ENCODE assay signal across 8 cellular contexts in the genomic region with DNA sequence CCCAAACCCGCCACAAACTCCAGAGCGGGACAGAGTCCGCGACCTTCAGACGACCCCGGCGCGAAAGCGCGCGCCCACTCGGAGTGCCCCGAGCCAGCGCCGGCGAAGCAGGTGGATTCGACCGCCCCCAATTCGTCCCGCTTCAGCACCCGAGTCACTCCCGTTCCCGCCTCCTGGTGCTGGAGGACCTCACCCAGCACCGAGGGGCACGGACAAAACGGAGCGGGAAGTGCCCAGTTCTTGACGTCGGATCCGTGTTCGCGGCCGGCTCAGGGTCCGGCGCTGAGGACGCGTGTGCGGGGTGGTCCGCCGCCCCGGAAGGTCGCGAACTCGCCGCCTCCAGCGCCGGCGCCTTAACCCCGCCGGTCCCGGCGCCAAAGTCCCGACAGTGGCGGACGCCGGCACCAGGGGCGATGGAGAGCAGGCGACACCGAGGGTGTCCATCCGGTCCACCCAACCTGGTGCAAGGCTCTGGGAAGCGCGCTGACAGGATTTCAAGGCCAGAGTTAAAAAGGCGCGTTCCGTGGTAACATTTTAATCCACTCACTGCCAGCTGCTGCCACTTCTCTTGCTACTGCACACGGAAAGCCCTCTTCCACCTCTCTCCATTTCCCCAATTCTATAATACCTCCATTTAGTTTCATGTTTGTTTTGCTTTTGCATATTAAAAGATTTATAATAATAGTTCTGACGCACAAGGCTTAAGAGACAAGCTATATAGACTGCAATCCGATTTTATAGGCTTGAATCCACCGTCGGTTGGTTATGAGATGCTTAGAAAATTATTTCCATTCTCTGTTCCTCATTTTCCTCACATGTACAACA.
DNase-seq lines count a peak whose midpoint lies in the region; ATAC-seq and TF ChIP-seq lines count a peak whose summit lies in the region.

No MANE protein-coding gene starts in this region.

- no peaks in the 10 kb centered on the region for H3K9me2 ChIP-seq in OCI-LY7 (ENCODE audit: insufficient read depth, low read length)

- BruUV-seq in OCI-LY7 (replicated peaks; lab: Mats Ljungman, UMichigan): no TSS peak

- 49 to 53% methylated on average over 44 to 65 of the region's 70 CpGs for WGBS in mesodermal cell (ENCODE audit: insufficient coverage in 2 of 2), 2 experiments

- TF ChIP-seq CTCF in CD14-positive monocyte (IDR thresholded peaks at IDR 0.05) (peak; percentile 16), OCI-LY7 (conservative IDR thresholded peaks at IDR 0.05; ENCODE audit: low read length) (0 out of 2 replicates have a peak, but pooled peaks have one; percentile 29)

- H3K4me1 Mint-ChIP-seq in CD14-positive monocyte: peaks cover 4% of the 10 kb centered on the region

- H3K36me3 ChIP-seq in OCI-LY7 (ENCODE audit: insufficient read depth, low read length) (no peaks in the 10 kb centered on the region), mesodermal cell (ENCODE audit: control insufficient read depth, insufficient read depth, low read length) (no peaks in the 10 kb centered on the region)

- H3K9me3 ChIP-seq in OCI-LY7 (ENCODE audit: low read length): no peaks in the 10 kb centered on the region
- H3K9me3 ChIP-seq in mesodermal cell (ENCODE audit: control insufficient read depth, low read length): no peaks in the 10 kb centered on the region

- H3K4me3 Mint-ChIP-seq in CD14-positive monocyte: peak overlapping the region; percentile 57 to 75

- H2AFZ ChIP-seq in OCI-LY7 (ENCODE audit: low read length): no peak overlapping the region

- no peak overlapping the region for H3K4me2 ChIP-seq in OCI-LY7 (ENCODE audit: low read length)

- intact Hi-C loops in CD14-positive monocyte (cut with micrococcal nuclease) (no loop called here), OCI-LY7 (cut with micrococcal nuclease; ENCODE audit: unreplicated experiment) (no loop called here)

- H4K20me1 ChIP-seq in OCI-LY7 (ENCODE audit: insufficient read depth, low read length): no peaks in the 10 kb centered on the region

- peaks cover 6 to 37% (median 24%) of the 10 kb centered on the region in 7 donors for H3K9me3 Mint-ChIP-seq in CD14-positive monocyte

- H3K27me3 Mint-ChIP-seq in CD14-positive monocyte (ENCODE audit: low read depth in 3 of 3): peaks cover 25 to 48% (median 32%) of the 10 kb centered on the region in 3 donors

- peak; percentile 63 for ATAC-seq in GM21526 (IDR thresholded peaks at IDR 0.05; ENCODE audit: low FRiP score, unreplicated experiment)
- ATAC-seq in HG02840 (IDR thresholded peaks at IDR 0.05; ENCODE audit: low FRiP score, unreplicated experiment): no peak

- H3K36me3 Mint-ChIP-seq in CD14-positive monocyte: peaks cover 0 to 2% of the 10 kb centered on the region in 2 donors

- CTCF ChIA-PET in OCI-LY7 (lab: Charles Lee; ENCODE audit: unreplicated experiment): no interaction called here

- H3K79me2 ChIP-seq in OCI-LY7 (ENCODE audit: insufficient read depth, low read depth, low read length): no peaks in the 10 kb centered on the region

- H3K27ac Mint-ChIP-seq in CD14-positive monocyte: no peak overlapping the region

- no peak for DNase-seq in CD14-positive monocyte (ENCODE audit: low spot score)
- no peak for DNase-seq in OCI-LY7 (ENCODE audit: low spot score)
- DNase-seq in ecto neural progenitor cell (ENCODE audit: low spot score): peak; percentile 86
- peak in 33 of 49 donors; percentile 2 to 64 (median 26) for DNase-seq in substantia nigra (lab: John Stamatoyannopoulos, UW)
- no peak for DNase-seq in H4 (ENCODE audit: low spot score)

- H3K4me1 ChIP-seq in OCI-LY7 (ENCODE audit: insufficient read depth, low read length, poor library complexity, severe bottlenecking) (no peaks in the 10 kb centered on the region), mesodermal cell (ENCODE audit: control insufficient read depth, insufficient read depth, low read length, poor library complexity, severe bottlenecking) (no peaks in the 10 kb centered on the region)

- no peak overlapping the region for H3K27ac ChIP-seq in OCI-LY7 (ENCODE audit: low read depth, low read length, poor library complexity, severe bottlenecking)
- H3K27ac ChIP-seq in mesodermal cell (ENCODE audit: low read depth, low read length, severe bottlenecking): no peak overlapping the region
- no peak overlapping the region for H3K27ac ChIP-seq in substantia nigra (ENCODE audit: low read depth, low read length, poor library complexity, severe bottlenecking)

- POLR2A ChIA-PET in OCI-LY7 (lab: Charles Lee): no interaction called here

- H3K4me3 ChIP-seq in OCI-LY7 (ENCODE audit: low read depth, low read length, poor library complexity, severe bottlenecking) (no peak overlapping the region), mesodermal cell (ENCODE audit: extremely low read depth, insufficient read depth, low read length, poor library complexity, severe bottlenecking) (peak overlapping the region; percentile 22)

Comparison
In these comparisons a context has a peak if more than half of its experiments do, and no peak if none do; other contexts are left out.
1. DNase-seq: peak in ecto neural progenitor cell (single experiment) and substantia nigra (33 of 49); none in CD14-positive monocyte (single experiment), OCI-LY7 (single experiment) and H4 (single experiment).